ENCODE assay signal across 9 cellular contexts in the genomic region with DNA sequence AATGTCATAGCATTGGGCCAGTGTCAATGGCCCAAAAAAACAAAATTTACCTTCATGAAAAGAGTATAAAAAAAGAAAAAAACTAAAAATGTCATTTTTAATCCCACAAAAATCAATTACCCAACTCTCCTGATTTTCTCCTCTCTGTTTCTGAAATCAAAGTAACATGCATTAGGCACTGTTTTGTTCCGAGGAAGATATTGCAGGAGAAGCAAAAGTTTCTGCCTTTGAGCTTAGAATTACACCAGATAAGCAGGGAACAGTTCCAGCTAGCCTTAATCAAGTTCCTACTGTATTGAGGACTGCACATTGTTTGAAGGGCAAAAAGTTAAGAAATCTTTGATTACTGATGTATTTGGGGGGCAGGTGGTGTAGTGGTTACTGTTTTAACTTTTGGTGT. TPM values are rescaled to one million over a fixed set of nuclear protein-coding genes. Genes with fewer than 3 reads are reported as not detected.
DNase-seq lines count a peak whose midpoint lies in the region; ATAC-seq, FAIRE-seq and TF ChIP-seq lines count a peak whose summit lies in the region.
"Had no signal": no experiment of that assay in that cellular context is flagged by ENCODE, and none has a peak within 500 bp of the region (broad histone marks: within the 10 kb centered on the region; RNA-seq: fewer than 3 reads in every experiment).

No MANE protein-coding gene starts in this region.

- 0% methylated on average over 1 of the region's 1 CpG for WGBS in K562 (ENCODE audit: insufficient coverage, low coverage, missing lambda C conversion rate)

- H3K27ac ChIP-seq in 22Rv1 (peak overlapping the region; percentile 100), HCT116 (ENCODE audit: low read depth, low read length) (peak overlapping the region; percentile 68; the same call in 1 of the 2 replicates), K562 (ENCODE audit: extremely low read depth, low read depth, low read length) (peak overlapping the region; percentile 70), muscle layer of colon (ENCODE audit: low read depth, low read length) (peak overlapping the region; percentile 93)

- no peaks in the 10 kb centered on the region for H3K9me2 ChIP-seq in HCT116 (ENCODE audit: insufficient read depth)

- H3K79me2 ChIP-seq in HCT116 (ENCODE audit: insufficient read depth, low read length) = peaks cover 34% of the 10 kb centered on the region
- H3K79me2 ChIP-seq in K562 (ENCODE audit: control insufficient read depth, insufficient read depth, low read length) = peaks cover 58% of the 10 kb centered on the region

- ATAC-seq in HCT116 = no peak
- ATAC-seq in K562 = no peak
- no peak for ATAC-seq in HG02588 (IDR thresholded peaks at IDR 0.05; ENCODE audit: unreplicated experiment)

- intact Hi-C loops in HCT116 (cut with micrococcal nuclease) (no loop called here), K562 (cut with micrococcal nuclease) (no loop called here)

- no peaks in the 10 kb centered on the region for H3K9me1 ChIP-seq in K562 (ENCODE audit: control insufficient read depth, insufficient read depth, low read length)

- H3K4me3 ChIP-seq in HCT116 (replicated peaks in 1 of 2; ENCODE audit: low read depth in 1 of 2, low read length in 2 of 2) (peak overlapping the region; percentile 79 to 82), K562 (peak overlapping the region; percentile 94), muscle layer of colon (ENCODE audit: low read depth in 1 of 2, low read length in 2 of 2) (peak overlapping the region in 1 of 2 donors; percentile 95)

- H3K36me3 ChIP-seq in HCT116 (ENCODE audit: control insufficient read depth in 1 of 2, insufficient read depth in 2 of 2, low read length in 2 of 2) (no peaks in the 10 kb centered on the region), K562 (ENCODE audit: control insufficient read depth, insufficient read depth, low read length) (peaks cover 13% of the 10 kb centered on the region; the same call in 2 of the 3 replicates), muscle layer of colon (ENCODE audit: insufficient read depth, low read length) (no peaks in the 10 kb centered on the region)

- FAIRE-seq in K562 (lab: Jason Lieb, UNC) = peak; percentile 6

- TF ChIP-seq RAD21 in HCT116 (IDR thresholded peaks at IDR 0.05; ENCODE audit: low read depth) = no peak
- no peak for TF ChIP-seq RAD21 in K562 (CRISPR knock-in tag; conservative IDR thresholded peaks at IDR 0.05 in 1 of 2, IDR thresholded peaks at IDR 0.05 in 1 of 2)

- DNase-seq in HCT116 (ENCODE audit: low read depth, low spot score) = no peak
- peak in 1 of 4 experiments; percentile 48 for DNase-seq in K562 (ENCODE audit: extremely low read depth in 1 of 4, low spot score in 3 of 4)
- no peak for DNase-seq in NOMO-1 treated with dmso at 0.1 percent for 144 hours (lab: John Stamatoyannopoulos, UW; ENCODE audit: unreplicated experiment)
- DNase-seq in NCI-H2227 treated with DMSO at 0.1 percent for 48 hours (lab: John Stamatoyannopoulos, UW) = no peak
- DNase-seq in NCI-H187 (lab: John Stamatoyannopoulos, UW) = no peak
- DNase-seq: activated effector memory CD4-positive, alpha-beta T cell treated with Interleukin-2 at 50 U/mL for 16 hours had no signal

- H3K9ac ChIP-seq in HCT116 (ENCODE audit: low read length) (peak overlapping the region; percentile 80), K562 (ENCODE audit: insufficient read depth in 1 of 2, low read depth in 2 of 2, low read length in 2 of 2) (peak overlapping the region in 1 of 2 experiments; percentile 72; a peak in 3 of 4 replicates), muscle layer of colon (ENCODE audit: low read length) (peak overlapping the region; percentile 93)

- TF ChIP-seq EP300 in K562 (IDR thresholded peaks at IDR 0.05; ENCODE audit: low read length) = no peak

- H2AFZ ChIP-seq in HCT116 (ENCODE audit: low read depth, low read length, poor library complexity, severe bottlenecking) (peak overlapping the region; percentile 98), K562 (ENCODE audit: low read depth, low read length) (peak overlapping the region; percentile 92)

- CTCF ChIA-PET in HCT116 (lab: Charles Lee) = interaction anchor here (0.6 to 1.1 kb wide), 3 partner anchors 8 to 1160 kb away, joined by 3 to 5 read pairs (median 3); no protein-coding TSS in a partner anchor
- CTCF ChIA-PET in K562 (lab: Yijun Ruan, JAX; ENCODE audit: low intra/inter-chr PET ratio) = interaction anchor here (0.6 kb wide), 1 partner anchor 1056 kb away, joined by 3 read pairs; no protein-coding TSS in a partner anchor

- peaks cover 5% of the 10 kb centered on the region; the same call in 1 of the 2 replicates for H4K20me1 ChIP-seq in HCT116 (ENCODE audit: insufficient read depth)
- peaks cover 4% of the 10 kb centered on the region for H4K20me1 ChIP-seq in K562 (replicated peaks; ENCODE audit: control insufficient read depth, insufficient read depth, low read length)

- H3K4me2 ChIP-seq in HCT116 (ENCODE audit: low read length) (peak overlapping the region; percentile 98), K562 (ENCODE audit: insufficient read depth, low read length) (peak overlapping the region; percentile 84)

- BruUV-seq in HCT116 (replicated peaks; lab: Mats Ljungman, UMichigan) (no TSS peak), K562 (replicated peaks; lab: Mats Ljungman, UMichigan) (TSS peak; percentile 78)

- POLR2A ChIA-PET in HCT116 (lab: Charles Lee) (interaction anchor here (0.6 kb wide), 1 partner anchor 265 kb away, joined by 4 read pairs; no protein-coding TSS in a partner anchor), K562 (lab: Yijun Ruan, JAX) (interaction anchor here (1.0 to 1.7 kb wide), 2 partner anchors 12 to 30 kb away, joined by 3 to 6 read pairs; no protein-coding TSS in a partner anchor)

- H3K27me3 ChIP-seq in HCT116 (ENCODE audit: insufficient read depth, low read length) (no peaks in the 10 kb centered on the region), K562 (ENCODE audit: control insufficient read depth in 2 of 2, insufficient read depth in 2 of 2, low read length in 2 of 2) (no peaks in the 10 kb centered on the region), muscle layer of colon (ENCODE audit: control insufficient read depth in 1 of 2, insufficient read depth in 2 of 2, low read length in 2 of 2) (no peaks in the 10 kb centered on the region)

- in situ Hi-C loops in K562 (cut with MboI) = no loop called here

- TF ChIP-seq POLR2A in HCT116 (IDR thresholded peaks at IDR 0.05; ENCODE audit: borderline replicate concordance, extremely low read depth, insufficient read depth, insufficient read length) (no peak), K562 (conservative IDR thresholded peaks at IDR 0.05) (no peak)

- RAD21 ChIA-PET in HCT116 (lab: Charles Lee; ENCODE audit: low non-redundant PET in 1 of 2, low total read pairs in 2 of 2, uncharacterized antibody in 2 of 2, unreplicated experiment in 2 of 2) = no interaction called here

- H3K9me3 ChIP-seq in HCT116 (ENCODE audit: control insufficient read depth in 1 of 2, insufficient read depth in 1 of 2, low read depth in 1 of 2, low read length in 2 of 2) (no peaks in the 10 kb centered on the region), K562 (replicated peaks; ENCODE audit: control insufficient read depth, insufficient read depth, low read depth, low read length) (no peaks in the 10 kb centered on the region), muscle layer of colon (ENCODE audit: low read length) (no peaks in the 10 kb centered on the region)

- H3K4me1 ChIP-seq in HCT116 (ENCODE audit: control insufficient read depth in 1 of 2, insufficient read depth in 2 of 2, low read length in 2 of 2) (peaks cover 15 to 18% of the 10 kb centered on the region in 2 experiments), K562 (replicated peaks in 1 of 2; ENCODE audit: control insufficient read depth in 2 of 2, insufficient read depth in 2 of 2, low read length in 2 of 2) (peaks cover 35 to 38% of the 10 kb centered on the region in 2 experiments), muscle layer of colon (ENCODE audit: insufficient read depth, low read length) (peaks cover 18% of the 10 kb centered on the region)

- TF ChIP-seq CTCF in 22Rv1 (IDR thresholded peaks at IDR 0.05) (no peak), HCT116 (IDR thresholded peaks at IDR 0.05 in 2 of 3, conservative IDR thresholded peaks at IDR 0.05 in 1 of 3; ENCODE audit: borderline replicate concordance in 1 of 3, insufficient read depth in 1 of 3, low read depth in 2 of 3, low read length in 2 of 3) (no peak), K562 (IDR thresholded peaks at IDR 0.05 in 2 of 3, conservative IDR thresholded peaks at IDR 0.05 in 1 of 3; ENCODE audit: insufficient read depth in 2 of 3, low read depth in 1 of 3, low read length in 3 of 3) (no peak)

RNA-seq across cellular contexts. Expression of gene PRKAA1, which starts 1.1 kb away (rescaled TPM):
- total RNA-seq in HCT116 (2021; ENCODE audit: unreplicated experiment) (53.5 TPM), K562 (2014; rRNA removed) (38.9 and 84.0 TPM in 2 replicates), K562 (2014; rRNA removed; fragmentation: Illumina TruSeq; extraction: Trizol) (63.8 and 83.6 TPM in 2 replicates), K562 (2015; rRNA removed; fragmentation: Illumina TruSeq; extraction: Trizol) (53.1 and 62.5 TPM in 2 replicates), K562 (2021) (47.9 and 51.4 TPM in 2 replicates)
- 16.5 and 18.9 TPM in 2 replicates for polyA plus RNA-seq in HCT116 (2012)
- 53.7 and 136 TPM in 2 replicates for total RNA-seq in K562 (2011; cell fraction: chromatin; rRNA removed; ENCODE audit: low replicate concordance)
- 22.5 and 33.7 TPM in 2 replicates for total RNA-seq in K562 (2011; cell fraction: nucleolus; rRNA removed)
- total RNA-seq in K562 (2011; cell fraction: nucleoplasm; rRNA removed) = 64.7 and 85.0 TPM in 2 replicates
- polyA plus RNA-seq in K562 (2011; rRNA removed) (43.7 and 45.5 TPM in 2 replicates), K562 (2014; fragmentation: Illumina TruSeq; extraction: Trizol) (75.2 and 76.5 TPM in 2 replicates), K562 (2014; fragmentation: Nextera tagmentation; extraction: Ambion mirVana) (10 to 100 TPM; 24.5 to 37.3 TPM), K562 (2014; rRNA removed) (44.8 and 47.2 TPM in 2 replicates)
- polyA plus RNA-seq in K562 (2011; cell fraction: cytosol; rRNA removed) = 9.0 and 21.8 TPM in 2 replicates
- polyA plus RNA-seq in K562 (2011; cell fraction: nucleus; rRNA removed) = 54.8 and 56.8 TPM in 2 replicates
- polyA plus RNA-seq in K562 (2012) = 27.2 and 43.0 TPM in 2 replicates
- polyA minus RNA-seq in K562 (2011; rRNA and poly(A)+ RNA removed) = 68.4 and 94.3 TPM in 2 replicates
- 34.6 and 34.9 TPM in 2 replicates for polyA minus RNA-seq in K562 (2011; cell fraction: cytosol; rRNA and poly(A)+ RNA removed)
- polyA minus RNA-seq in K562 (2011; cell fraction: nucleus; rRNA and poly(A)+ RNA removed) = 28.3 and 39.3 TPM in 2 replicates

RNA-seq across cellular contexts. Expression of gene RPL37, which starts 35.8 kb away (rescaled TPM):
- total RNA-seq in HCT116 (2021; ENCODE audit: unreplicated experiment) (1,279 TPM), K562 (2014; rRNA removed) (5,204 and 7,963 TPM in 2 replicates), K562 (2014; rRNA removed; fragmentation: Illumina TruSeq; extraction: Trizol) (3,395 and 3,802 TPM in 2 replicates), K562 (2015; rRNA removed; fragmentation: Illumina TruSeq; extraction: Trizol) (4,310 and 4,463 TPM in 2 replicates), K562 (2021) (2,342 and 2,650 TPM in 2 replicates)
- polyA plus RNA-seq in HCT116 (2012) = 5,000 and 5,239 TPM in 2 replicates
- 455 and 632 TPM in 2 replicates for total RNA-seq in K562 (2011; cell fraction: chromatin; rRNA removed; ENCODE audit: low replicate concordance)
- 1,125 and 1,211 TPM in 2 replicates for total RNA-seq in K562 (2011; cell fraction: nucleolus; rRNA removed)
- 1,524 and 2,774 TPM in 2 replicates for total RNA-seq in K562 (2011; cell fraction: nucleoplasm; rRNA removed)
- polyA plus RNA-seq in K562 (2011; rRNA removed) (6,044 and 6,139 TPM in 2 replicates), K562 (2014; fragmentation: Illumina TruSeq; extraction: Trizol) (4,091 and 6,277 TPM in 2 replicates), K562 (2014; fragmentation: Nextera tagmentation; extraction: Ambion mirVana) (1,000 to 10,000 TPM; 2,628 to 3,207 TPM), K562 (2014; rRNA removed) (4,956 and 6,483 TPM in 2 replicates)
- 329 and 533 TPM in 2 replicates for polyA plus RNA-seq in K562 (2011; cell fraction: cytosol; rRNA removed)
- polyA plus RNA-seq in K562 (2011; cell fraction: nucleus; rRNA removed) = 2,322 and 3,371 TPM in 2 replicates
- polyA plus RNA-seq in K562 (2012) = 4,656 and 6,426 TPM in 2 replicates
- polyA minus RNA-seq in K562 (2011; rRNA and poly(A)+ RNA removed) = 3,539 and 4,030 TPM in 2 replicates
- polyA minus RNA-seq in K562 (2011; cell fraction: cytosol; rRNA and poly(A)+ RNA removed) = 984 and 1,025 TPM in 2 replicates
- 350 and 581 TPM in 2 replicates for polyA minus RNA-seq in K562 (2011; cell fraction: nucleus; rRNA and poly(A)+ RNA removed)

RNA-seq across cellular contexts. Expression of gene CARD6, which starts 41.9 kb away (rescaled TPM):
- not detected for total RNA-seq in HCT116 (2021; ENCODE audit: unreplicated experiment)
- 0.01 and 0.03 TPM in 2 replicates for polyA plus RNA-seq in HCT116 (2012)
- total RNA-seq in K562 (2011; cell fraction: chromatin; rRNA removed; ENCODE audit: low replicate concordance) = 3.9 and 8.2 TPM in 2 replicates
- 3.3 and 3.8 TPM in 2 replicates for total RNA-seq in K562 (2011; cell fraction: nucleolus; rRNA removed)
- 4.4 and 4.8 TPM in 2 replicates for total RNA-seq in K562 (2011; cell fraction: nucleoplasm; rRNA removed)
- 3.5 and 3.9 TPM in 2 replicates for total RNA-seq in K562 (2014; rRNA removed)
- 7.3 and 9.0 TPM in 2 replicates for total RNA-seq in K562 (2014; rRNA removed; fragmentation: Illumina TruSeq; extraction: Trizol)
- total RNA-seq in K562 (2015; rRNA removed; fragmentation: Illumina TruSeq; extraction: Trizol) = 6.0 and 6.3 TPM in 2 replicates
- total RNA-seq in K562 (2021) = 5.2 and 5.9 TPM in 2 replicates
- 3.5 and 7.4 TPM in 2 replicates for polyA plus RNA-seq in K562 (2011; rRNA removed)
- 2.6 and 3.0 TPM in 2 replicates for polyA plus RNA-seq in K562 (2011; cell fraction: cytosol; rRNA removed)
- polyA plus RNA-seq in K562 (2011; cell fraction: nucleus; rRNA removed) = 1.1 and 1.6 TPM in 2 replicates
- polyA plus RNA-seq in K562 (2012) = 3.7 and 5.6 TPM in 2 replicates
- 7.4 and 8.3 TPM in 2 replicates for polyA plus RNA-seq in K562 (2014; fragmentation: Illumina TruSeq; extraction: Trizol)
- 1 to 10 TPM; 3.7 to 4.1 TPM for polyA plus RNA-seq in K562 (2014; fragmentation: Nextera tagmentation; extraction: Ambion mirVana)
- polyA plus RNA-seq in K562 (2014; rRNA removed) = 4.5 and 5.8 TPM in 2 replicates
- polyA minus RNA-seq in K562 (2011; rRNA and poly(A)+ RNA removed) = 5.4 and 9.9 TPM in 2 replicates
- polyA minus RNA-seq in K562 (2011; cell fraction: cytosol; rRNA and poly(A)+ RNA removed) = 2.6 and 5.0 TPM in 2 replicates
- 1.3 and 1.6 TPM in 2 replicates for polyA minus RNA-seq in K562 (2011; cell fraction: nucleus; rRNA and poly(A)+ RNA removed)

RNA-seq across cellular contexts. Expression of gene TTC33, which starts 43.5 kb away (rescaled TPM):
- 14.5 TPM for total RNA-seq in HCT116 (2021; ENCODE audit: unreplicated experiment)
- 5.6 and 6.6 TPM in 2 replicates for polyA plus RNA-seq in HCT116 (2012)
- total RNA-seq in K562 (2011; cell fraction: chromatin; rRNA removed; ENCODE audit: low replicate concordance) = 6.4 and 9.6 TPM in 2 replicates
- total RNA-seq in K562 (2011; cell fraction: nucleolus; rRNA removed) = 1.7 and 2.3 TPM in 2 replicates
- total RNA-seq in K562 (2011; cell fraction: nucleoplasm; rRNA removed) = 3.5 and 6.2 TPM in 2 replicates
- 9.3 and 21.6 TPM in 2 replicates for total RNA-seq in K562 (2014; rRNA removed)
- 21.7 and 25.8 TPM in 2 replicates for total RNA-seq in K562 (2014; rRNA removed; fragmentation: Illumina TruSeq; extraction: Trizol)
- total RNA-seq in K562 (2015; rRNA removed; fragmentation: Illumina TruSeq; extraction: Trizol) = 21.6 and 21.9 TPM in 2 replicates
- total RNA-seq in K562 (2021) = 11.5 and 12.1 TPM in 2 replicates
- polyA plus RNA-seq in K562 (2011; rRNA removed) = 9.1 and 13.3 TPM in 2 replicates
- 0.81 and 2.6 TPM in 2 replicates for polyA plus RNA-seq in K562 (2011; cell fraction: cytosol; rRNA removed)
- polyA plus RNA-seq in K562 (2011; cell fraction: nucleus; rRNA removed) = 2.8 and 3.3 TPM in 2 replicates
- 8.2 and 10.4 TPM in 2 replicates for polyA plus RNA-seq in K562 (2012)
- 18.2 and 18.9 TPM in 2 replicates for polyA plus RNA-seq in K562 (2014; fragmentation: Illumina TruSeq; extraction: Trizol)
- polyA plus RNA-seq in K562 (2014; fragmentation: Nextera tagmentation; extraction: Ambion mirVana) = 10 to 100 TPM; 21.1 to 24.9 TPM
- 11.9 and 13.5 TPM in 2 replicates for polyA plus RNA-seq in K562 (2014; rRNA removed)
- polyA minus RNA-seq in K562 (2011; rRNA and poly(A)+ RNA removed) = 23.7 and 30.5 TPM in 2 replicates
- 9.7 and 11.4 TPM in 2 replicates for polyA minus RNA-seq in K562 (2011; cell fraction: cytosol; rRNA and poly(A)+ RNA removed)
- polyA minus RNA-seq in K562 (2011; cell fraction: nucleus; rRNA and poly(A)+ RNA removed) = 2.8 and 5.7 TPM in 2 replicates
